16 cellular contexts compared by ENCODE assay signal in genomic region chr3:15350141-15350540, GRCh38. TPM values are rescaled to one million over a fixed set of nuclear protein-coding genes. Genes with fewer than 3 reads are reported as not detected.
DNase-seq lines count a peak whose midpoint lies in the region; ATAC-seq, FAIRE-seq and TF ChIP-seq lines count a peak whose summit lies in the region.
"Had no signal": no experiment of that assay in that cellular context is flagged by ENCODE, and none has a peak within 500 bp of the region (broad histone marks: within the 10 kb centered on the region; RNA-seq: fewer than 3 reads in every experiment).

No MANE protein-coding gene starts in this region.

- BruUV-seq in endothelial cell of umbilical vein (replicated peaks; lab: Mats Ljungman, UMichigan) = no TSS peak

- no peak overlapping the region for H3K4me2 ChIP-seq in endothelial cell of umbilical vein (ENCODE audit: insufficient read depth, low read length)
- H3K4me2 ChIP-seq: BLaER1 treated with 17β-estradiol and CSF1 and Interleukin-3, amounts not matched to agents 10 nM and 100 nM; GM23338 had no signal

- FAIRE-seq in endothelial cell of umbilical vein (lab: Jason Lieb, UNC) = peak; percentile 48
- FAIRE-seq: D721Med, G401.6, GM12891 had no signal

- H3K4me1 Mint-ChIP-seq in CD4-positive, alpha-beta memory T cell = peaks cover 47 to 77% (median 63%) of the 10 kb centered on the region in 4 donors
- H3K4me1 Mint-ChIP-seq in T-cell = peaks cover 45 to 67% (median 61%) of the 10 kb centered on the region in 3 donors
- H3K4me1 Mint-ChIP-seq in stimulated activated memory B cell treated with anti-CD40 and anti-IgM and Interleukin-4, amounts not matched to agents 10 μg/mL and 1 μg/mL and 100 μg/mL, for 72 hours = peaks cover 41% of the 10 kb centered on the region
- H3K4me1 Mint-ChIP-seq: GM23338 had no signal

- intact Hi-C loops in CD4-positive, alpha-beta memory T cell (cut with micrococcal nuclease) = no loop called here
- intact Hi-C loops in endothelial cell of umbilical vein (cut with micrococcal nuclease) = no loop called here

- CTCF ChIA-PET in CD4-positive, alpha-beta memory T cell (lab: Charles Lee; ENCODE audit: partially characterized antibody) = interaction anchor here (0.8 to 6.6 kb wide), 5 partner anchors 8 to 20 kb away, joined by 4 to 51 read pairs (median 5); partner anchors contain the start of gene SH3BP5
- CTCF ChIA-PET in T-cell (lab: Charles Lee) (no interaction called here), endothelial cell of umbilical vein (lab: Charles Lee) (interaction anchor here (0.7 kb wide), 1 partner anchor 55 kb away, joined by 3 read pairs; no protein-coding TSS in a partner anchor)

- peaks cover 72% of the 10 kb centered on the region for H3K4me1 ChIP-seq in CD4-positive, alpha-beta memory T cell (ENCODE audit: insufficient read depth, low read length)
- H3K4me1 ChIP-seq in endothelial cell of umbilical vein (ENCODE audit: control insufficient read depth, extremely low read depth, insufficient read depth, low read length) = no peaks in the 10 kb centered on the region

- H3K4me3 ChIP-seq in CD4-positive, alpha-beta memory T cell (ENCODE audit: low read length in 2 of 2) = no peak overlapping the region
- no peak overlapping the region for H3K4me3 ChIP-seq in endothelial cell of umbilical vein (replicated peaks in 1 of 3; ENCODE audit: insufficient read depth in 1 of 3, low read depth in 1 of 3, low read length in 3 of 3)
- H3K4me3 ChIP-seq: BLaER1 treated with 17β-estradiol and CSF1 and Interleukin-3, amounts not matched to agents 10 nM and 100 nM; GM23338 had no signal

- H3K27ac ChIP-seq in CD4-positive, alpha-beta memory T cell (ENCODE audit: low read depth, low read length) = no peak overlapping the region
- no peak overlapping the region for H3K27ac ChIP-seq in endothelial cell of umbilical vein (ENCODE audit: insufficient read depth, low read depth, low read length)
- H3K27ac ChIP-seq: BLaER1 treated with 17β-estradiol and CSF1 and Interleukin-3, amounts not matched to agents 10 nM and 100 nM had no signal

- dilution Hi-C loops in endothelial cell of umbilical vein (cut with MboI; ENCODE audit: extremely low pct_ligation_motif_present, low sequenced_read_pairs) = no loop called here

- H3K36me3 ChIP-seq in CD4-positive, alpha-beta memory T cell (ENCODE audit: insufficient read depth, low read length) = no peaks in the 10 kb centered on the region
- no peaks in the 10 kb centered on the region for H3K36me3 ChIP-seq in endothelial cell of umbilical vein (ENCODE audit: control insufficient read depth in 2 of 2, extremely low read depth in 1 of 2, insufficient read depth in 2 of 2, low read length in 2 of 2)
- H3K36me3 ChIP-seq: BLaER1 treated with 17β-estradiol and CSF1 and Interleukin-3, amounts not matched to agents 10 nM and 100 nM had no signal

- no peaks in the 10 kb centered on the region for H4K20me1 ChIP-seq in endothelial cell of umbilical vein (replicated peaks; ENCODE audit: control insufficient read depth, extremely low read depth, insufficient read depth, low read length)
- H4K20me1 ChIP-seq: BLaER1 treated with 17β-estradiol and CSF1 and Interleukin-3, amounts not matched to agents 10 nM and 100 nM had no signal

- peaks cover 2 to 5% of the 10 kb centered on the region in 2 donors for H3K36me3 Mint-ChIP-seq in CD4-positive, alpha-beta memory T cell
- H3K36me3 Mint-ChIP-seq in T-cell = peaks cover 7% of the 10 kb centered on the region
- peaks cover 8% of the 10 kb centered on the region for H3K36me3 Mint-ChIP-seq in stimulated activated memory B cell treated with anti-CD40 and anti-IgM and Interleukin-4, amounts not matched to agents 10 μg/mL and 1 μg/mL and 100 μg/mL, for 72 hours

- no peaks in the 10 kb centered on the region for H3K9me3 ChIP-seq in CD4-positive, alpha-beta memory T cell (ENCODE audit: control insufficient read depth in 1 of 2, low read length in 2 of 2)
- no peaks in the 10 kb centered on the region for H3K9me3 ChIP-seq in endothelial cell of umbilical vein (replicated peaks; ENCODE audit: control insufficient read depth, insufficient read depth, low read length)

- ATAC-seq in T-cell (replicated peaks in 1 of 4) (no peak), HG03520 (IDR thresholded peaks at IDR 0.05; ENCODE audit: unreplicated experiment) (no peak), GM18873 (IDR thresholded peaks at IDR 0.05; ENCODE audit: low FRiP score, unreplicated experiment) (no peak)
- ATAC-seq in stimulated activated memory B cell treated with anti-CD40 and anti-IgM and Interleukin-4, amounts not matched to agents 10 μg/mL and 1 μg/mL and 100 μg/mL, for 72 hours = no peak
- ATAC-seq: GM23338, HCT116 had no signal

- H3K79me2 ChIP-seq in endothelial cell of umbilical vein (ENCODE audit: control insufficient read depth, insufficient read depth, low read length) = no peaks in the 10 kb centered on the region

- TF ChIP-seq POLR2A in endothelial cell of umbilical vein (IDR thresholded peaks at IDR 0.05; ENCODE audit: low read depth, low read length) = no peak

- no peaks in the 10 kb centered on the region for H3K9me1 ChIP-seq in endothelial cell of umbilical vein (replicated peaks; ENCODE audit: control insufficient read depth, extremely low read depth, insufficient read depth, low read length)

- H3K4me3 Mint-ChIP-seq in CD4-positive, alpha-beta memory T cell = peak overlapping the region in 7 of 8 donors; percentile 4 to 77 (median 18)
- H3K4me3 Mint-ChIP-seq in T-cell = no peak overlapping the region
- H3K4me3 Mint-ChIP-seq in stimulated activated memory B cell treated with anti-CD40 and anti-IgM and Interleukin-4, amounts not matched to agents 10 μg/mL and 1 μg/mL and 100 μg/mL, for 72 hours = no peak overlapping the region
- H3K4me3 Mint-ChIP-seq: B cell, GM23338 had no signal

- H3K27me3 ChIP-seq in CD4-positive, alpha-beta memory T cell (ENCODE audit: insufficient read depth, low read length) = no peaks in the 10 kb centered on the region
- H3K27me3 ChIP-seq in endothelial cell of umbilical vein (ENCODE audit: control insufficient read depth in 2 of 2, insufficient read depth in 2 of 2, low read length in 2 of 2) = no peaks in the 10 kb centered on the region
- H3K27me3 ChIP-seq: BLaER1 treated with 17β-estradiol and CSF1 and Interleukin-3, amounts not matched to agents 10 nM and 100 nM had no signal

- H2AFZ ChIP-seq in endothelial cell of umbilical vein (ENCODE audit: low read depth, low read length) = no peak overlapping the region
- H2AFZ ChIP-seq: GM23338 had no signal

- H3K9ac ChIP-seq in endothelial cell of umbilical vein (replicated peaks; ENCODE audit: extremely low read depth, insufficient read depth, low read length) = no peak overlapping the region
- H3K9ac ChIP-seq: BLaER1 treated with 17β-estradiol and CSF1 and Interleukin-3, amounts not matched to agents 10 nM and 100 nM had no signal

- POLR2A ChIA-PET in CD4-positive, alpha-beta memory T cell (lab: Charles Lee; ENCODE audit: partially characterized antibody) = interaction anchor here (1.8 kb wide), 1 partner anchor 11 kb away, joined by 4 read pairs; no protein-coding TSS in a partner anchor
- POLR2A ChIA-PET in T-cell (lab: Charles Lee) (interaction anchor here in 1 of 2 donors (0.5 kb wide), 1 partner anchor 13 kb away, joined by 6 read pairs; no protein-coding TSS in a partner anchor), endothelial cell of umbilical vein (lab: Charles Lee) (no interaction called here)

- no peak for DNase-seq in CD4-positive, alpha-beta memory T cell
- DNase-seq in T-cell (no peak), endothelial cell of umbilical vein (ENCODE audit: low read depth, low spot score) (no peak), nucleus accumbens (lab: John Stamatoyannopoulos, UW) (no peak)
- DNase-seq: Caco-2, H7 had no signal

- H3K9me3 Mint-ChIP-seq in CD4-positive, alpha-beta memory T cell = peaks cover 0 to 17% (median 13%) of the 10 kb centered on the region in 8 donors
- peaks cover 0 to 12% (median 0%) of the 10 kb centered on the region in 3 donors for H3K9me3 Mint-ChIP-seq in T-cell
- H3K9me3 Mint-ChIP-seq in stimulated activated memory B cell treated with anti-CD40 and anti-IgM and Interleukin-4, amounts not matched to agents 10 μg/mL and 1 μg/mL and 100 μg/mL, for 72 hours = peaks cover 10% of the 10 kb centered on the region

- peak overlapping the region in 5 of 7 donors; percentile 58 to 93 (median 89) for H3K27ac Mint-ChIP-seq in CD4-positive, alpha-beta memory T cell
- H3K27ac Mint-ChIP-seq in T-cell = peak overlapping the region; percentile 68 to 78
- peak overlapping the region; percentile 42 for H3K27ac Mint-ChIP-seq in stimulated activated memory B cell treated with anti-CD40 and anti-IgM and Interleukin-4, amounts not matched to agents 10 μg/mL and 1 μg/mL and 100 μg/mL, for 72 hours
- H3K27ac Mint-ChIP-seq: GM23338 had no signal

- TF ChIP-seq CTCF in endothelial cell of umbilical vein (IDR thresholded peaks at IDR 0.05; ENCODE audit: extremely low read depth in 1 of 2, insufficient read depth in 1 of 2, low read depth in 1 of 2, low read length in 2 of 2) = no peak

- no peaks in the 10 kb centered on the region for H3K27me3 Mint-ChIP-seq in CD4-positive, alpha-beta memory T cell
- H3K27me3 Mint-ChIP-seq in T-cell = no peaks in the 10 kb centered on the region
- no peaks in the 10 kb centered on the region for H3K27me3 Mint-ChIP-seq in stimulated activated memory B cell treated with anti-CD40 and anti-IgM and Interleukin-4, amounts not matched to agents 10 μg/mL and 1 μg/mL and 100 μg/mL, for 72 hours
- H3K27me3 Mint-ChIP-seq: B cell had no signal

TF ChIP-seq in endothelial cell of umbilical vein, 7 proteins besides CTCF, POLR2A, EP300 and RAD21:
- TF ChIP-seq EZH2 (IDR thresholded peaks at IDR 0.05; ENCODE audit: borderline replicate concordance, low read depth, low read length, severe bottlenecking) = no peak
- TF ChIP-seq MYC (IDR thresholded peaks at IDR 0.05; ENCODE audit: low read depth, low read length) = no peak
- TF ChIP-seq MAX (IDR thresholded peaks at IDR 0.05; ENCODE audit: insufficient read depth, insufficient read length) = no peak
- no peak for TF ChIP-seq POLR2AphosphoS5 (IDR thresholded peaks at IDR 0.05; ENCODE audit: insufficient read depth, low read depth, low read length)

RNA-seq across cellular contexts. Expression of gene SH3BP5, which starts 17.8 kb away (rescaled TPM):
- 10 to 100 TPM; 55.8 to 56.9 TPM for total RNA-seq in CD4-positive, alpha-beta memory T cell
- polyA plus RNA-seq in CD4-positive, alpha-beta memory T cell = 100 to 1,000 TPM in 1 of 2 donors, 10 to 100 TPM in 1; 48.2 to 118 TPM
- 10 to 100 TPM; 25.0 to 66.7 (median 41.7) TPM for total RNA-seq in T-cell
- 64.8 and 76.3 TPM in 2 replicates for total RNA-seq in endothelial cell of umbilical vein
- polyA plus RNA-seq in endothelial cell of umbilical vein = 25.0 and 35.3 TPM in 2 replicates
- 51.1 and 55.7 TPM in 2 replicates for polyA plus RNA-seq in endothelial cell of umbilical vein (2011; cell fraction: cytosol; rRNA removed)
- polyA plus RNA-seq in endothelial cell of umbilical vein (2011; cell fraction: nucleus; rRNA removed) = 58.2 and 66.7 TPM in 2 replicates
- 44.3 and 58.3 TPM in 2 replicates for polyA plus RNA-seq in endothelial cell of umbilical vein (2012)
- 32.9 and 34.3 TPM in 2 replicates for polyA minus RNA-seq in endothelial cell of umbilical vein
- 20.3 TPM for polyA minus RNA-seq in endothelial cell of umbilical vein (2011; cell fraction: cytosol; rRNA and poly(A)+ RNA removed)
- 15.8 and 20.4 TPM in 2 replicates for polyA minus RNA-seq in endothelial cell of umbilical vein (2011; cell fraction: nucleus; rRNA and poly(A)+ RNA removed)

Comparison
In these comparisons a context has a peak if more than half of its experiments do, and no peak if none do; other contexts are left out.
1. H3K4me3 Mint-ChIP-seq: peak in CD4-positive, alpha-beta memory T cell (7 of 8); none in T-cell (0 of 3) and stimulated activated memory B cell treated with anti-CD40 and anti-IgM and Interleukin-4, amounts not matched to agents 10 μg/mL and 1 μg/mL and 100 μg/mL, for 72 hours (single experiment).
2. CTCF ChIA-PET loops: an anchor here in CD4-positive, alpha-beta memory T cell (0.8 to 6.6 kb wide) and endothelial cell of umbilical vein (0.7 kb wide); none called in T-cell.
3. Peak in every context shown above with its lines, with median percentiles within 50 percentile points of each other: H3K27ac Mint-ChIP-seq.